ENCODE assay signal across 10 cellular contexts in the genomic region with DNA sequence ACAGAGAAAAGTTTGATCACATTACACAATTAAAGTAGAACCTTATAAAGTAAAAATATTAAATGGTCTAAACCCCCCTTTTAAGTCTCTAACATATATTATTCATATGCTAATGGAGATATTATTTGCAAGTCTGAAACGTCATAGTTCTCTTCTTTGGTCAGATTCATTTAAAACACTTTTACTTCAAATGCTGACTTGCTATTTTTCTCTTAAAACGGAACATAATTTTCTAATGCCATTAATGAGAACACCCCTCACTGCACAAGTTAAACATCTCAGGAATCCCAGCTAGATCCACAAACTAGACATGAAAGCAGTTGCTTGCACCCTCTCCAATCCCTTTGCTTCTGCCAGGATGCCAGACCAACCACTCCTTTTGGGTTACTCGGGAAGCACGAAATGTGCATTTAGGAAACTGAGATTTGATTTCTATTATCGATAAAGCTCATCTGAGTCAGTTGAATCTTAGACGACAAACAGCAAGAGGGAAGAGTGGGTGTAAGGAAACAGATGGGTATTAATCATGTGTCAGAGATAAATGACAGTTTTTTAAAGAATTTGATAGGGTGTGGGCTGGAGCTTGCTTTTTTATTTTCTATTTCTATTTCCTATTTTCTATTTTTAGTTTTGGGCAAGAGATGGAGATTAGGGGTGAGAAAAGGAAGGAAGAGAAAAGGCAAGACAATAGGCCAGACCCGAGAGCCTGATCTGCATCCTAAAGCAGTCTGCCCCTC. TPM values are rescaled to one million over a fixed set of nuclear protein-coding genes. Genes with fewer than 3 reads are reported as not detected.
DNase-seq lines count a peak whose midpoint lies in the region; ATAC-seq, FAIRE-seq and TF ChIP-seq lines count a peak whose summit lies in the region.
"Had no signal": no experiment of that assay in that cellular context is flagged by ENCODE, and none has a peak within 500 bp of the region (broad histone marks: within the 10 kb centered on the region; RNA-seq: fewer than 3 reads in every experiment).

No MANE protein-coding gene starts in this region.

- CTCF ChIA-PET in activated B cell treated with CpG ODN at 0.5 μM for 24 hours (lab: Charles Lee) = no interaction called here

- H3K9me3 ChIP-seq in iPS-18c (ENCODE audit: control insufficient read depth, insufficient read depth, low read length) (peaks cover 2% of the 10 kb centered on the region), suprapubic skin (no peaks in the 10 kb centered on the region)

- H3K27me3 Mint-ChIP-seq in activated naive CD4-positive, alpha-beta T cell treated with anti-CD3 and anti-CD28 coated beads, Interleukin-2, amount 50 U/mL, for 24 hours = peaks cover 7% of the 10 kb centered on the region
- H3K27me3 Mint-ChIP-seq in activated B cell treated with CpG ODN at 0.5 μM for 24 hours = peaks cover 15% of the 10 kb centered on the region

- ATAC-seq in activated B cell treated with CpG ODN at 0.5 μM for 24 hours (ENCODE audit: low read depth) (no peak), HG03520 (IDR thresholded peaks at IDR 0.05; ENCODE audit: unreplicated experiment) (no peak)

- no peak for TF ChIP-seq POLR2A in suprapubic skin (IDR thresholded peaks at IDR 0.05)
- no peak for TF ChIP-seq POLR2A in GM12891 (IDR thresholded peaks at IDR 0.05; ENCODE audit: low read depth, low read length)

- H3K27ac ChIP-seq in suprapubic skin = no peak overlapping the region

- H3K4me3 ChIP-seq in iPS-18c (ENCODE audit: insufficient read depth, low read depth, low read length) (peak overlapping the region; percentile 44), suprapubic skin (peak overlapping the region; percentile 48)

- peaks cover 15% of the 10 kb centered on the region for H3K4me1 Mint-ChIP-seq in activated naive CD4-positive, alpha-beta T cell treated with anti-CD3 and anti-CD28 coated beads, Interleukin-2, amount 50 U/mL, for 24 hours
- peaks cover 24% of the 10 kb centered on the region for H3K4me1 Mint-ChIP-seq in activated B cell treated with CpG ODN at 0.5 μM for 24 hours

- no peaks in the 10 kb centered on the region for H3K9me3 Mint-ChIP-seq in activated naive CD4-positive, alpha-beta T cell treated with anti-CD3 and anti-CD28 coated beads, Interleukin-2, amount 50 U/mL, for 24 hours
- no peaks in the 10 kb centered on the region for H3K9me3 Mint-ChIP-seq in activated B cell treated with CpG ODN at 0.5 μM for 24 hours

- H3K36me3 Mint-ChIP-seq in activated naive CD4-positive, alpha-beta T cell treated with anti-CD3 and anti-CD28 coated beads, Interleukin-2, amount 50 U/mL, for 24 hours = no peaks in the 10 kb centered on the region
- no peaks in the 10 kb centered on the region for H3K36me3 Mint-ChIP-seq in activated B cell treated with CpG ODN at 0.5 μM for 24 hours (ENCODE audit: low read depth)

- H3K4me3 Mint-ChIP-seq in activated naive CD4-positive, alpha-beta T cell treated with anti-CD3 and anti-CD28 coated beads, Interleukin-2, amount 50 U/mL, for 24 hours = peak overlapping the region; percentile 80
- H3K4me3 Mint-ChIP-seq in activated B cell treated with CpG ODN at 0.5 μM for 24 hours = peak overlapping the region; percentile 86

- TF ChIP-seq EP300 in suprapubic skin (IDR thresholded peaks at IDR 0.05) = no peak

- peaks cover 66% of the 10 kb centered on the region for H3K27me3 ChIP-seq in suprapubic skin

- no peak for DNase-seq in activated naive CD4-positive, alpha-beta T cell (lab: John Stamatoyannopoulos, UW)
- no peak for DNase-seq in activated B cell treated with CpG ODN at 0.5 μM for 24 hours
- no peak for DNase-seq in suprapubic skin (ENCODE audit: low spot score in 2 of 2)
- no peak for DNase-seq in stimulated activated CD4-positive, alpha-beta T cell treated with anti-CD3 and anti-CD28 coated beads, Interleukin-2, amount 100 ng/mL, for 48 hours
- DNase-seq in GM12891 (ENCODE audit: insufficient read length, low spot score) = no peak
- DNase-seq: GOT3 had no signal

- no peak for FAIRE-seq in GM12891 (lab: Jason Lieb, UNC)

- H3K4me1 ChIP-seq in suprapubic skin = peaks cover 22% of the 10 kb centered on the region

- intact Hi-C loops in activated B cell treated with CpG ODN at 0.5 μM for 24 hours (cut with micrococcal nuclease) = loop anchor here (5.0 kb wide), 4 partner anchors 64 to 464 kb away; partner anchors contain the start of gene FAM136A

- 21% methylated on average over 7 of the region's 7 CpGs for WGBS in suprapubic skin

- TF ChIP-seq CTCF in activated B cell treated with CpG ODN at 0.5 μM for 24 hours (IDR thresholded peaks at IDR 0.05) = no peak
- no peak for TF ChIP-seq CTCF in suprapubic skin (IDR thresholded peaks at IDR 0.05)

- peak overlapping the region; percentile 52 for H3K27ac Mint-ChIP-seq in activated naive CD4-positive, alpha-beta T cell treated with anti-CD3 and anti-CD28 coated beads, Interleukin-2, amount 50 U/mL, for 24 hours
- H3K27ac Mint-ChIP-seq in activated B cell treated with CpG ODN at 0.5 μM for 24 hours = peak overlapping the region; percentile 36

- H3K36me3 ChIP-seq in suprapubic skin = no peaks in the 10 kb centered on the region

- POLR2A ChIA-PET in activated B cell treated with CpG ODN at 0.5 μM for 24 hours (lab: Charles Lee) = no interaction called here

TF ChIP-seq in GM12891, 5 proteins besides CTCF, POLR2A, EP300 and RAD21:
- TF ChIP-seq SPI1 (IDR thresholded peaks at IDR 0.05; ENCODE audit: low read depth, low read length) = no peak
- TF ChIP-seq PAX5 (IDR thresholded peaks at IDR 0.05; ENCODE audit: insufficient read depth, low read length, severe bottlenecking) = no peak
- no peak for TF ChIP-seq POLR2AphosphoS5 (IDR thresholded peaks at IDR 0.05; ENCODE audit: low read depth, low read length)

RNA-seq across cellular contexts. Expression of gene ADD2, which starts 1.5 kb away (rescaled TPM):
- total RNA-seq in activated B cell treated with CpG ODN at 0.5 μM for 24 hours = 12.5 and 15.4 TPM in 2 replicates
- total RNA-seq in suprapubic skin = 1 to 10 TPM; 1.4 to 2.3 (median 1.5) TPM
- polyA plus RNA-seq in GM12891 (2012; ENCODE audit: low read depth, missing spikeins) = 0.03 TPM

RNA-seq across cellular contexts. Expression of gene FIGLA, which starts 23.9 kb away (rescaled TPM):
- total RNA-seq in activated B cell treated with CpG ODN at 0.5 μM for 24 hours = not detected in 2 replicates
- not detected for total RNA-seq in suprapubic skin
- polyA plus RNA-seq in GM12891 (2012; ENCODE audit: low read depth, missing spikeins) = not detected
- total RNA-seq: SK-MEL-5 had no signal

RNA-seq across cellular contexts. Expression of gene CLEC4F, which starts 53.9 kb away (rescaled TPM):
- not detected in 2 replicates for total RNA-seq in activated B cell treated with CpG ODN at 0.5 μM for 24 hours
- total RNA-seq in suprapubic skin = 1 to 10 TPM in 2 of 4 donors, under 1 TPM in 2; 0.60 to 3.0 (median 0.93) TPM
- not detected for polyA plus RNA-seq in GM12891 (2012; ENCODE audit: low read depth, missing spikeins)
- total RNA-seq: SK-MEL-5 had no signal
